18 cellular contexts compared by ENCODE assay signal in the genomic region with DNA sequence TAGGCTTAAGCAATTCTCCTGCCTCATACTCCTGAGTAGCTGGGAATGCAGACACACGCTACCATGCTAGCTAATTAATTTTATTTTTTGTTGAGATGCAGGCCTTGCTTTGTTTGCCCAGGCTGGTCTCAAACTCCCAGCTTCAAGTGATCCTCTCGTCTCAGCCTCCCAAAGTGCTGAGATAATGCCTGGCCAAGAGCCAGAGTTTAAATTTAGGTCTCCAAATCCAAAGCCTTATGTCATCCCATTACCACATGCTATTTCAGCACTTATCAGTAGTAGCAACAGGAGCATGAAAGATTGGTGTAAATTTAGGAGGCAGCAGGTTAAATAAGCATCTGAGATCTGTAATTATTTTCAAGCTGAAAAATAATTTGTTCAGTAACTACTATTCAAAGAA.
A peak's percentile ranks its signal among the peaks of the same experiment; 100 is the strongest.
DNase-seq lines count a peak whose midpoint lies in the region; ATAC-seq lines count a peak whose summit lies in the region.
"Had no signal": no experiment of that assay in that cellular context is flagged by ENCODE, and none has a peak within 500 bp of the region (broad histone marks: within the 10 kb centered on the region; RNA-seq: fewer than 3 reads in every experiment).

No MANE protein-coding gene starts in this region.

- H3K27ac Mint-ChIP-seq in stimulated activated memory B cell treated with anti-CD40 and anti-IgM and Interleukin-4, amounts not matched to agents 10 μg/mL and 1 μg/mL and 100 μg/mL, for 72 hours = no peak overlapping the region
- H3K27ac Mint-ChIP-seq: CD4-positive, alpha-beta memory T cell had no signal

- no peaks in the 10 kb centered on the region for H3K36me3 Mint-ChIP-seq in stimulated activated memory B cell treated with anti-CD40 and anti-IgM and Interleukin-4, amounts not matched to agents 10 μg/mL and 1 μg/mL and 100 μg/mL, for 72 hours
- H3K36me3 Mint-ChIP-seq: CD4-positive, alpha-beta memory T cell had no signal

- H3K9me3 Mint-ChIP-seq in stimulated activated memory B cell treated with anti-CD40 and anti-IgM and Interleukin-4, amounts not matched to agents 10 μg/mL and 1 μg/mL and 100 μg/mL, for 72 hours = peaks cover 3% of the 10 kb centered on the region

- DNase-seq in NCI-H2081 (lab: John Stamatoyannopoulos, UW) (peak; percentile 2 to 47), NCI-H2081 treated with DMSO at 0.1 percent for 48 hours (lab: John Stamatoyannopoulos, UW) (no peak), H4 (ENCODE audit: low spot score) (peak; percentile 7), NCI-H345 (lab: John Stamatoyannopoulos, UW) (peak; percentile 42), SHP77 (lab: John Stamatoyannopoulos, UW) (peak; percentile 7 to 31), ecto neural progenitor cell (ENCODE audit: low spot score) (no peak), activated gamma-delta T cell treated with Interleukin-2 at 50 U/mL for 16 hours (no peak)
- DNase-seq: Calu3; CD4-positive, alpha-beta memory T cell; DND-41; NCI-H1092 treated with DMSO at 0.1 percent for 48 hours; NCI-H187; NK-92 treated with Interleukin-12 subunit alpha and Interleukin-12 subunit beta, amount 100 ng/mL, for 24 hours; SIG-M5; T-helper 1 cell; T-helper 9 cell had no signal

- no peak for ATAC-seq in stimulated activated memory B cell treated with anti-CD40 and anti-IgM and Interleukin-4, amounts not matched to agents 10 μg/mL and 1 μg/mL and 100 μg/mL, for 72 hours
- ATAC-seq: K562 had no signal

- H3K4me3 Mint-ChIP-seq in stimulated activated memory B cell treated with anti-CD40 and anti-IgM and Interleukin-4, amounts not matched to agents 10 μg/mL and 1 μg/mL and 100 μg/mL, for 72 hours = no peak overlapping the region
- H3K4me3 Mint-ChIP-seq: CD4-positive, alpha-beta memory T cell had no signal

- H3K27me3 Mint-ChIP-seq in stimulated activated memory B cell treated with anti-CD40 and anti-IgM and Interleukin-4, amounts not matched to agents 10 μg/mL and 1 μg/mL and 100 μg/mL, for 72 hours = no peaks in the 10 kb centered on the region
- H3K27me3 Mint-ChIP-seq: CD4-positive, alpha-beta memory T cell had no signal

- no peaks in the 10 kb centered on the region for H3K4me1 Mint-ChIP-seq in stimulated activated memory B cell treated with anti-CD40 and anti-IgM and Interleukin-4, amounts not matched to agents 10 μg/mL and 1 μg/mL and 100 μg/mL, for 72 hours
- H3K4me1 Mint-ChIP-seq: CD4-positive, alpha-beta memory T cell had no signal

Comparison
In these comparisons a context has a peak if more than half of its experiments do, and no peak if none do; other contexts are left out.
1. DNase-seq: peak in NCI-H2081 (2 of 2), H4 (single experiment), NCI-H345 (single experiment) and SHP77 (2 of 2); none in NCI-H2081 treated with DMSO at 0.1 percent for 48 hours (single experiment), ecto neural progenitor cell (single experiment) and activated gamma-delta T cell treated with Interleukin-2 at 50 U/mL for 16 hours (single experiment).